In genomic region chr22:39317756-39318506, GRCh38 we compare ENCODE assay signal across 1 cellular context.
A peak's percentile ranks its signal among the peaks of the same experiment; 100 is the strongest.
TF ChIP-seq lines count a peak whose summit lies in the region.

No MANE protein-coding gene starts in this region.

TF ChIP-seq in WTC11, 78 proteins besides CTCF, POLR2A, EP300 and RAD21 (continued from another document and continues in another):
- TF ChIP-seq ZNF512 (CRISPR knock-in tag; IDR thresholded peaks at IDR 0.05; ENCODE audit: borderline replicate concordance), result no peak
- TF ChIP-seq EMX1 (CRISPR knock-in tag; IDR thresholded peaks at IDR 0.05), result 0 out of 2 replicates have a peak, but pooled peaks have one; percentile 74
- no peak for TF ChIP-seq AFF4 (CRISPR knock-in tag; IDR thresholded peaks at IDR 0.05; ENCODE audit: borderline replicate concordance)
- TF ChIP-seq GABPB1 (CRISPR knock-in tag; IDR thresholded peaks at IDR 0.05), result no peak
- TF ChIP-seq AR (CRISPR knock-in tag; IDR thresholded peaks at IDR 0.05), result no peak
- no peak for TF ChIP-seq ARID4B (CRISPR knock-in tag; IDR thresholded peaks at IDR 0.05; ENCODE audit: borderline replicate concordance)
- no peak for TF ChIP-seq ZSCAN18 (CRISPR knock-in tag; IDR thresholded peaks at IDR 0.05)
- TF ChIP-seq MXD4 (CRISPR knock-in tag; IDR thresholded peaks at IDR 0.05; ENCODE audit: borderline replicate concordance), result no peak
- 0 out of 2 replicates have a peak, but pooled peaks have one; percentile 19 for TF ChIP-seq ETV6 (CRISPR knock-in tag; IDR thresholded peaks at IDR 0.05)
- no peak for TF ChIP-seq ZNF396 (CRISPR knock-in tag; IDR thresholded peaks at IDR 0.05; ENCODE audit: borderline replicate concordance)
- TF ChIP-seq USF2 (CRISPR knock-in tag; IDR thresholded peaks at IDR 0.05), result no peak
- TF ChIP-seq MYBL2 (CRISPR knock-in tag; IDR thresholded peaks at IDR 0.05), result no peak
- no peak for TF ChIP-seq FOXP4 (CRISPR knock-in tag; IDR thresholded peaks at IDR 0.05)
- TF ChIP-seq E2F5 (CRISPR knock-in tag; IDR thresholded peaks at IDR 0.05), result no peak
- TF ChIP-seq ZNF423 (CRISPR knock-in tag; IDR thresholded peaks at IDR 0.05), result no peak
- 0 out of 2 replicates have a peak, but pooled peaks have one; percentile 41 for TF ChIP-seq PRRX2 (CRISPR knock-in tag; IDR thresholded peaks at IDR 0.05)
- no peak for TF ChIP-seq NR1H2 (CRISPR knock-in tag; IDR thresholded peaks at IDR 0.05)
- TF ChIP-seq ZNF138 (CRISPR knock-in tag; conservative IDR thresholded peaks at IDR 0.05), result no peak
- TF ChIP-seq ZNF121 (CRISPR knock-in tag; IDR thresholded peaks at IDR 0.05), result no peak
- TF ChIP-seq ZNF219 (CRISPR knock-in tag; IDR thresholded peaks at IDR 0.05; ENCODE audit: borderline replicate concordance), result no peak
- no peak for TF ChIP-seq ZNF317 (CRISPR knock-in tag; IDR thresholded peaks at IDR 0.05; ENCODE audit: borderline replicate concordance, low read depth)
- no peak for TF ChIP-seq ZNF671 (CRISPR knock-in tag; IDR thresholded peaks at IDR 0.05)
- no peak for TF ChIP-seq ZNF281 (CRISPR knock-in tag; IDR thresholded peaks at IDR 0.05)
- peak; percentile 55; the same call in 1 of the 2 replicates for TF ChIP-seq ZNF425 (CRISPR knock-in tag; conservative IDR thresholded peaks at IDR 0.05)
- TF ChIP-seq KAT7 (CRISPR knock-in tag; IDR thresholded peaks at IDR 0.05; ENCODE audit: borderline replicate concordance), result no peak
- peak; percentile 17; the same call in 1 of the 2 replicates for TF ChIP-seq ZMAT4 (CRISPR knock-in tag; IDR thresholded peaks at IDR 0.05)
- 0 out of 2 replicates have a peak, but pooled peaks have one; percentile 30 for TF ChIP-seq NFATC4 (CRISPR knock-in tag; IDR thresholded peaks at IDR 0.05)
- TF ChIP-seq SOX15 (CRISPR knock-in tag; IDR thresholded peaks at IDR 0.05), result no peak
- no peak for TF ChIP-seq HMGA2 (CRISPR knock-in tag; IDR thresholded peaks at IDR 0.05)
- TF ChIP-seq RORB (CRISPR knock-in tag; IDR thresholded peaks at IDR 0.05), result 0 out of 2 replicates have a peak, but pooled peaks have one; percentile 2
